ENCODE assay signal across 22 cellular contexts in genomic region chr10:106746888-106747287, GRCh38.
"Had no signal": no experiment of that assay in that cellular context is flagged by ENCODE, and none has a peak within 500 bp of the region (broad histone marks: within the 10 kb centered on the region; RNA-seq: fewer than 3 reads in every experiment).

No MANE protein-coding gene starts in this region.

- DNase-seq: cortex of kidney; effector CD8-positive, alpha-beta T cell; effector memory CD8-positive, alpha-beta T cell; endodermal cell; erythroblast; esophagus squamous epithelium; foreskin fibroblast; foreskin melanocyte; gastrocnemius medialis; glutamatergic neuron; head of caudate nucleus; heart right ventricle; hippocampal formation; left cardiac atrium; left lung; left ventricle myocardium superior; lower lobe of right lung; mesenchymal stem cell; mucosa of descending colon; naive B cell; naive thymus-derived CD8-positive, alpha-beta T cell had no signal

- H3K9me3 ChIP-seq: esophagus squamous epithelium, gastrocnemius medialis, heart right ventricle, left lung, lower lobe of right lung, mucosa of descending colon had no signal

- H3K4me1 ChIP-seq: esophagus squamous epithelium, gastrocnemius medialis, heart right ventricle, left lung, lower lobe of right lung had no signal

- H3K27me3 ChIP-seq: esophagus squamous epithelium, gastrocnemius medialis, left lung had no signal

- H3K36me3 ChIP-seq: esophagus squamous epithelium, gastrocnemius medialis, heart right ventricle, left lung, lower lobe of right lung had no signal

- H3K4me3 ChIP-seq: esophagus squamous epithelium, gastrocnemius medialis, heart right ventricle, left lung, lower lobe of right lung, mucosa of descending colon had no signal

- H3K27ac ChIP-seq: epithelial cell of prostate, esophagus squamous epithelium, gastrocnemius medialis, heart right ventricle, left lung, lower lobe of right lung had no signal
